Comparison of ENCODE assay signal across 8 cellular contexts in genomic region chr7:128455556-128456254, GRCh38. TPM values are rescaled to one million over a fixed set of nuclear protein-coding genes. Genes with fewer than 3 reads are reported as not detected.
A peak's percentile ranks its signal among the peaks of the same experiment; 100 is the strongest.
DNase-seq lines count a peak whose midpoint lies in the region; ATAC-seq and TF ChIP-seq lines count a peak whose summit lies in the region.

A gene with protein sequence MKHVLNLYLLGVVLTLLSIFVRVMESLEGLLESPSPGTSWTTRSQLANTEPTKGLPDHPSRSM (plus strand): TSS chr7:128455878. CDS start chr7:128457269, 1,391 bp downstream.

- peak; percentile 66 for ATAC-seq in HG02870 (IDR thresholded peaks at IDR 0.05; ENCODE audit: unreplicated experiment)
- peak; percentile 90 to 98 (median 96) for ATAC-seq in T-cell (replicated peaks in 1 of 4)
- peak; percentile 93 to 97 (median 96) for ATAC-seq in heart right ventricle

- H3K36me3 ChIP-seq in adrenal gland (replicated peaks in 1 of 2) (no peaks in the 10 kb centered on the region), heart right ventricle (peaks cover 0 to 17% (median 0%) of the 10 kb centered on the region in 9 donors)

- no peaks in the 10 kb centered on the region for H3K27me3 ChIP-seq in adrenal gland
- H3K27me3 ChIP-seq in heart right ventricle, result no peaks in the 10 kb centered on the region

- peak within 1 kb of the TSS; percentile 89 to 90 for H3K27ac Mint-ChIP-seq in T-cell
- peak within 1 kb of the TSS; percentile 93 for H3K27ac Mint-ChIP-seq in type B pancreatic cell

- 0 to 1% (median 0%) methylated on average over 26 to 63 of the region's 63 CpGs for WGBS in adrenal gland, 4 donors
- WGBS in heart right ventricle, 2 donors, result 0% methylated on average over 63 of the region's 63 CpGs

- CTCF ChIA-PET in T-cell (lab: Charles Lee), result interaction anchor here (0.6 to 2.1 kb wide), 7 partner anchors 13 to 597 kb away, joined by 3 to 25 read pairs (median 3); no protein-coding TSS in a partner anchor

- no peak for TF ChIP-seq CTCF in GM13977 (IDR thresholded peaks at IDR 0.05; ENCODE audit: extremely low read depth, insufficient read depth, missing control alignments)
- peak in 1 of 6 experiments; percentile 4 for TF ChIP-seq CTCF in adrenal gland (IDR thresholded peaks at IDR 0.05)
- TF ChIP-seq CTCF in heart right ventricle (IDR thresholded peaks at IDR 0.05), result no peak
- no peak for TF ChIP-seq CTCF in type B pancreatic cell (conservative IDR thresholded peaks at IDR 0.05)

- H3K4me3 Mint-ChIP-seq in T-cell (peak within 1 kb of the TSS; percentile 85 to 92 (median 91)), type B pancreatic cell (peak within 1 kb of the TSS; percentile 92)

- H3K9me3 Mint-ChIP-seq in T-cell (no peaks in the 10 kb centered on the region), type B pancreatic cell (no peaks in the 10 kb centered on the region)

- peak; percentile 96 for DNase-seq in GM13977 (ENCODE audit: low spot score)
- peak; percentile 93 for DNase-seq in NCI-H146 (lab: John Stamatoyannopoulos, UW)
- DNase-seq in T-cell, result peak; percentile 82 to 94 (median 90)
- DNase-seq in adrenal gland, result peak; percentile 93 to 94 (median 94)
- DNase-seq in heart right ventricle, result peak; percentile 92 to 96
- DNase-seq in posterior cingulate gyrus, result peak; percentile 81 to 98 (median 88)
- DNase-seq in type B pancreatic cell (ENCODE audit: extremely low spot score, unreplicated experiment), result peak; percentile 93

- POLR2A ChIA-PET in T-cell (lab: Charles Lee), result interaction anchor here in 1 of 2 donors (0.6 to 0.7 kb wide), 3 partner anchors 29 to 1205 kb away, joined by 3 to 6 read pairs (median 3); no protein-coding TSS in a partner anchor

- intact Hi-C loops in adrenal gland (cut with DNase I) (no loop called here), heart right ventricle (cut with DNase I) (loop anchor here in 1 of 10 donors (5.0 kb wide), 1 partner anchor 33 kb away; no protein-coding TSS in a partner anchor), posterior cingulate gyrus (cut with DNase I) (no loop called here)

- no peaks in the 10 kb centered on the region for H3K36me3 Mint-ChIP-seq in T-cell
- H3K36me3 Mint-ChIP-seq in type B pancreatic cell, result peaks cover 18% of the 10 kb centered on the region

- H3K4me1 Mint-ChIP-seq in T-cell, result peaks cover 19 to 37% (median 28%) of the 10 kb centered on the region in 3 donors
- peaks cover 33% of the 10 kb centered on the region for H3K4me1 Mint-ChIP-seq in type B pancreatic cell (ENCODE audit: unreplicated experiment)

- H3K27me3 Mint-ChIP-seq in T-cell (no peaks in the 10 kb centered on the region), type B pancreatic cell (peaks cover 8% of the 10 kb centered on the region)

- H3K9me3 ChIP-seq in adrenal gland (replicated peaks in 1 of 3), result no peaks in the 10 kb centered on the region
- H3K9me3 ChIP-seq in heart right ventricle, result no peaks in the 10 kb centered on the region

- peak within 1 kb of the TSS in 3 of 4 donors; percentile 53 to 82 (median 62) for H3K4me3 ChIP-seq in adrenal gland
- H3K4me3 ChIP-seq in heart right ventricle, result peak within 1 kb of the TSS; percentile 69 to 97 (median 84)

- peak; percentile 62 to 84 for TF ChIP-seq POLR2A in adrenal gland (IDR thresholded peaks at IDR 0.05)

- H3K27ac ChIP-seq in adrenal gland, result peak within 1 kb of the TSS; percentile 67 to 95 (median 80)
- peak within 1 kb of the TSS; percentile 86 to 98 (median 94) for H3K27ac ChIP-seq in heart right ventricle

- peaks cover 14 to 30% of the 10 kb centered on the region in 2 donors for H3K4me1 ChIP-seq in adrenal gland (replicated peaks in 1 of 2)
- peaks cover 9 to 62% (median 41%) of the 10 kb centered on the region in 9 donors for H3K4me1 ChIP-seq in heart right ventricle

- in situ Hi-C loops in GM13977 (cut with MboI; ENCODE audit: low pct_unique_long_range_greater_than_20kb, low sequenced_read_pairs, unreplicated experiment), result no loop called here

RNA-seq across cellular contexts. Expression of the gene that starts here (rescaled TPM):
- 1 to 10 TPM; 2.0 to 4.8 (median 3.3) TPM for total RNA-seq in T-cell
- 10 to 100 TPM in 1 of 8 donors, 1 to 10 TPM in 7; 3.0 to 15.5 (median 7.0) TPM for total RNA-seq in adrenal gland
- 10 to 100 TPM in 1 of 3 donors, 1 to 10 TPM in 2; 4.1 to 16.0 (median 8.0) TPM for polyA plus RNA-seq in adrenal gland
- 10 to 100 TPM in 3 of 10 donors, 1 to 10 TPM in 7; 4.5 to 65.0 (median 6.7) TPM for total RNA-seq in heart right ventricle
- 1 to 10 TPM; 5.6 to 8.3 TPM for polyA plus RNA-seq in heart right ventricle
- total RNA-seq in type B pancreatic cell (ENCODE audit: low replicate concordance), result 26.4 and 36.0 TPM in 2 replicates

Comparison
In these comparisons a context has a peak if more than half of its experiments do, and no peak if none do; other contexts are left out.
1. Peak in every context shown above with its lines: DNase-seq, ATAC-seq, H3K4me3 ChIP-seq and H3K27ac ChIP-seq.